1 cellular context compared by ENCODE assay signal in the genomic region with DNA sequence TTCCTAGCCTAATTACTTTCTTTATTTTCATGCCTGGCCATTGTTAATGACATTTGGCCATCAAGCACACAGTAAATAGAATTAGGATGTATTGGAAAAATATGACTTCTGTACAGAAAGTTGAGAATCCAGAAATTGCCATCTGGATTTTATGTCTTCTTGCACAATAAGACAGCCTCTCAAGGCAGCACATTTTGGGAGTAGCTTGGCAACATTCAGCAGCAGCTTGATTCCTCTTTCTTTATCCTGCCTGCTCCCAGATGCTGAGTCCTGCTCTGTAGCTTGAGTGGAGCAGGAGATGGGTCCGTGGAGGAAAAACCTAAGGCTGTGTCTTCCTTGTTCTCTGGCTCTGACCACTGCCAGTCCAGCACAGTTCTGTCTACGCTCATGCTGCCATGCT.
TF ChIP-seq lines count a peak whose summit lies in the region.

No MANE protein-coding gene starts in this region.

TF ChIP-seq in HepG2, 621 proteins besides CTCF, POLR2A, EP300 and RAD21:
- TF ChIP-seq MBD4 (IDR thresholded peaks at IDR 0.05; ENCODE audit: borderline replicate concordance, low read length) (no peak), BRCA1 (CRISPR knock-in tag; IDR thresholded peaks at IDR 0.05) (no peak), ZHX2 (IDR thresholded peaks at IDR 0.05; ENCODE audit: low read depth) (no peak), ZHX2 (CRISPR knock-in tag; IDR thresholded peaks at IDR 0.05; ENCODE audit: borderline replicate concordance) (no peak), ZNF556 (CRISPR knock-in tag; IDR thresholded peaks at IDR 0.05; ENCODE audit: borderline replicate concordance) (0 out of 2 replicates have a peak, but pooled peaks have one; percentile 9), TEAD3 (CRISPR knock-in tag; optimal IDR thresholded peaks at IDR 0.05; ENCODE audit: borderline replicate concordance) (no peak), CBX1 (IDR thresholded peaks at IDR 0.05; ENCODE audit: low read depth) (no peak), GABPA (IDR thresholded peaks at IDR 0.05; ENCODE audit: low read depth, low read length) (no peak), GABPA (CRISPR knock-in tag; IDR thresholded peaks at IDR 0.05; ENCODE audit: low read depth) (no peak), ZSCAN22 (CRISPR knock-in tag; IDR thresholded peaks at IDR 0.05) (peak; percentile 13), ZNF256 (CRISPR knock-in tag; conservative IDR thresholded peaks at IDR 0.05) (no peak), MTA1 (CRISPR knock-in tag; IDR thresholded peaks at IDR 0.05; ENCODE audit: borderline replicate concordance) (no peak), ZNF362 (CRISPR knock-in tag; IDR thresholded peaks at IDR 0.05; ENCODE audit: borderline replicate concordance) (no peak), KLF12 (CRISPR knock-in tag; IDR thresholded peaks at IDR 0.05; ENCODE audit: borderline replicate concordance) (no peak), FOXM1 (CRISPR knock-in tag; IDR thresholded peaks at IDR 0.05) (no peak), PAX8 (CRISPR knock-in tag; IDR thresholded peaks at IDR 0.05; ENCODE audit: borderline replicate concordance) (no peak), MEIS1 (CRISPR knock-in tag; IDR thresholded peaks at IDR 0.05; ENCODE audit: borderline replicate concordance) (0 out of 2 replicates have a peak, but pooled peaks have one; percentile 17), NCOA2 (CRISPR knock-in tag; IDR thresholded peaks at IDR 0.05) (no peak), ERF (CRISPR knock-in tag; IDR thresholded peaks at IDR 0.05) (0 out of 2 replicates have a peak, but pooled peaks have one; percentile 40), ZNF558 (CRISPR knock-in tag; IDR thresholded peaks at IDR 0.05; ENCODE audit: borderline replicate concordance) (no peak), NFE2L2 (IDR thresholded peaks at IDR 0.05; ENCODE audit: low read length) (no peak), ARNTL (CRISPR knock-in tag; IDR thresholded peaks at IDR 0.05) (no peak), SOX5 (CRISPR knock-in tag; IDR thresholded peaks at IDR 0.05; ENCODE audit: borderline replicate concordance) (no peak), DMAP1 (CRISPR knock-in tag; IDR thresholded peaks at IDR 0.05) (no peak), ARID2 (CRISPR knock-in tag; IDR thresholded peaks at IDR 0.05; ENCODE audit: borderline replicate concordance) (0 out of 2 replicates have a peak, but pooled peaks have one; percentile 32), YY1 (IDR thresholded peaks at IDR 0.05; ENCODE audit: insufficient read depth, insufficient replicate concordance, low read depth, low read length) (no peak), ZNF607 (CRISPR knock-in tag; IDR thresholded peaks at IDR 0.05; ENCODE audit: borderline replicate concordance) (no peak), HIVEP1 (CRISPR knock-in tag; IDR thresholded peaks at IDR 0.05) (no peak), NR1H2 (CRISPR knock-in tag; IDR thresholded peaks at IDR 0.05; ENCODE audit: borderline replicate concordance, low read depth) (no peak), ZNF792 (CRISPR knock-in tag; IDR thresholded peaks at IDR 0.05) (no peak)
- TF ChIP-seq, protein P1, sequence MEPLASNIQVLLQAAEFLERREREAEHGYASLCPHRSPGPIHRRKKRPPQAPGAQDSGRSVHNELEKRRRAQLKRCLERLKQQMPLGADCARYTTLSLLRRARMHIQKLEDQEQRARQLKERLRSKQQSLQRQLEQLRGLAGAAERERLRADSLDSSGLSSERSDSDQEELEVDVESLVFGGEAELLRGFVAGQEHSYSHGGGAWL (CRISPR knock-in tag; IDR thresholded peaks at IDR 0.05): no peak
- TF ChIP-seq, protein P2, sequence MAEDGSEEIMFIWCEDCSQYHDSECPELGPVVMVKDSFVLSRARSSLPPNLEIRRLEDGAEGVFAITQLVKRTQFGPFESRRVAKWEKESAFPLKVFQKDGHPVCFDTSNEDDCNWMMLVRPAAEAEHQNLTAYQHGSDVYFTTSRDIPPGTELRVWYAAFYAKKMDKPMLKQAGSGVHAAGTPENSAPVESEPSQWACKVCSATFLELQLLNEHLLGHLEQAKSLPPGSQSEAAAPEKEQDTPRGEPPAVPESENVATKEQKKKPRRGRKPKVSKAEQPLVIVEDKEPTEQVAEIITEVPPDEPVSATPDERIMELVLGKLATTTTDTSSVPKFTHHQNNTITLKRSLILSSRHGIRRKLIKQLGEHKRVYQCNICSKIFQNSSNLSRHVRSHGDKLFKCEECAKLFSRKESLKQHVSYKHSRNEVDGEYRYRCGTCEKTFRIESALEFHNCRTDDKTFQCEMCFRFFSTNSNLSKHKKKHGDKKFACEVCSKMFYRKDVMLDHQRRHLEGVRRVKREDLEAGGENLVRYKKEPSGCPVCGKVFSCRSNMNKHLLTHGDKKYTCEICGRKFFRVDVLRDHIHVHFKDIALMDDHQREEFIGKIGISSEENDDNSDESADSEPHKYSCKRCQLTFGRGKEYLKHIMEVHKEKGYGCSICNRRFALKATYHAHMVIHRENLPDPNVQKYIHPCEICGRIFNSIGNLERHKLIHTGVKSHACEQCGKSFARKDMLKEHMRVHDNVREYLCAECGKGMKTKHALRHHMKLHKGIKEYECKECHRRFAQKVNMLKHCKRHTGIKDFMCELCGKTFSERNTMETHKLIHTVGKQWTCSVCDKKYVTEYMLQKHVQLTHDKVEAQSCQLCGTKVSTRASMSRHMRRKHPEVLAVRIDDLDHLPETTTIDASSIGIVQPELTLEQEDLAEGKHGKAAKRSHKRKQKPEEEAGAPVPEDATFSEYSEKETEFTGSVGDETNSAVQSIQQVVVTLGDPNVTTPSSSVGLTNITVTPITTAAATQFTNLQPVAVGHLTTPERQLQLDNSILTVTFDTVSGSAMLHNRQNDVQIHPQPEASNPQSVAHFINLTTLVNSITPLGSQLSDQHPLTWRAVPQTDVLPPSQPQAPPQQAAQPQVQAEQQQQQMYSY (CRISPR knock-in tag; IDR thresholded peaks at IDR 0.05): no peak
- TF ChIP-seq, protein P3, sequence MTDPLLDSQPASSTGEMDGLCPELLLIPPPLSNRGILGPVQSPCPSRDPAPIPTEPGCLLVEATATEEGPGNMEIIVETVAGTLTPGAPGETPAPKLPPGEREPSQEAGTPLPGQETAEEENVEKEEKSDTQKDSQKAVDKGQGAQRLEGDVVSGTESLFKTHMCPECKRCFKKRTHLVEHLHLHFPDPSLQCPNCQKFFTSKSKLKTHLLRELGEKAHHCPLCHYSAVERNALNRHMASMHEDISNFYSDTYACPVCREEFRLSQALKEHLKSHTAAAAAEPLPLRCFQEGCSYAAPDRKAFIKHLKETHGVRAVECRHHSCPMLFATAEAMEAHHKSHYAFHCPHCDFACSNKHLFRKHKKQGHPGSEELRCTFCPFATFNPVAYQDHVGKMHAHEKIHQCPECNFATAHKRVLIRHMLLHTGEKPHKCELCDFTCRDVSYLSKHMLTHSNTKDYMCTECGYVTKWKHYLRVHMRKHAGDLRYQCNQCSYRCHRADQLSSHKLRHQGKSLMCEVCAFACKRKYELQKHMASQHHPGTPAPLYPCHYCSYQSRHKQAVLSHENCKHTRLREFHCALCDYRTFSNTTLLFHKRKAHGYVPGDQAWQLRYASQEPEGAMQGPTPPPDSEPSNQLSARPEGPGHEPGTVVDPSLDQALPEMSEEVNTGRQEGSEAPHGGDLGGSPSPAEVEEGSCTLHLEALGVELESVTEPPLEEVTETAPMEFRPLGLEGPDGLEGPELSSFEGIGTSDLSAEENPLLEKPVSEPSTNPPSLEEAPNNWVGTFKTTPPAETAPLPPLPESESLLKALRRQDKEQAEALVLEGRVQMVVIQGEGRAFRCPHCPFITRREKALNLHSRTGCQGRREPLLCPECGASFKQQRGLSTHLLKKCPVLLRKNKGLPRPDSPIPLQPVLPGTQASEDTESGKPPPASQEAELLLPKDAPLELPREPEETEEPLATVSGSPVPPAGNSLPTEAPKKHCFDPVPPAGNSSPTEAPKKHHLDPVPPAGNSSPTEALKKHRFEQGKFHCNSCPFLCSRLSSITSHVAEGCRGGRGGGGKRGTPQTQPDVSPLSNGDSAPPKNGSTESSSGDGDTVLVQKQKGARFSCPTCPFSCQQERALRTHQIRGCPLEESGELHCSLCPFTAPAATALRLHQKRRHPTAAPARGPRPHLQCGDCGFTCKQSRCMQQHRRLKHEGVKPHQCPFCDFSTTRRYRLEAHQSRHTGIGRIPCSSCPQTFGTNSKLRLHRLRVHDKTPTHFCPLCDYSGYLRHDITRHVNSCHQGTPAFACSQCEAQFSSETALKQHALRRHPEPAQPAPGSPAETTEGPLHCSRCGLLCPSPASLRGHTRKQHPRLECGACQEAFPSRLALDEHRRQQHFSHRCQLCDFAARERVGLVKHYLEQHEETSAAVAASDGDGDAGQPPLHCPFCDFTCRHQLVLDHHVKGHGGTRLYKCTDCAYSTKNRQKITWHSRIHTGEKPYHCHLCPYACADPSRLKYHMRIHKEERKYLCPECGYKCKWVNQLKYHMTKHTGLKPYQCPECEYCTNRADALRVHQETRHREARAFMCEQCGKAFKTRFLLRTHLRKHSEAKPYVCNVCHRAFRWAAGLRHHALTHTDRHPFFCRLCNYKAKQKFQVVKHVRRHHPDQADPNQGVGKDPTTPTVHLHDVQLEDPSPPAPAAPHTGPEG (CRISPR knock-in tag; IDR thresholded peaks at IDR 0.05): no peak
